In the genomic region with DNA sequence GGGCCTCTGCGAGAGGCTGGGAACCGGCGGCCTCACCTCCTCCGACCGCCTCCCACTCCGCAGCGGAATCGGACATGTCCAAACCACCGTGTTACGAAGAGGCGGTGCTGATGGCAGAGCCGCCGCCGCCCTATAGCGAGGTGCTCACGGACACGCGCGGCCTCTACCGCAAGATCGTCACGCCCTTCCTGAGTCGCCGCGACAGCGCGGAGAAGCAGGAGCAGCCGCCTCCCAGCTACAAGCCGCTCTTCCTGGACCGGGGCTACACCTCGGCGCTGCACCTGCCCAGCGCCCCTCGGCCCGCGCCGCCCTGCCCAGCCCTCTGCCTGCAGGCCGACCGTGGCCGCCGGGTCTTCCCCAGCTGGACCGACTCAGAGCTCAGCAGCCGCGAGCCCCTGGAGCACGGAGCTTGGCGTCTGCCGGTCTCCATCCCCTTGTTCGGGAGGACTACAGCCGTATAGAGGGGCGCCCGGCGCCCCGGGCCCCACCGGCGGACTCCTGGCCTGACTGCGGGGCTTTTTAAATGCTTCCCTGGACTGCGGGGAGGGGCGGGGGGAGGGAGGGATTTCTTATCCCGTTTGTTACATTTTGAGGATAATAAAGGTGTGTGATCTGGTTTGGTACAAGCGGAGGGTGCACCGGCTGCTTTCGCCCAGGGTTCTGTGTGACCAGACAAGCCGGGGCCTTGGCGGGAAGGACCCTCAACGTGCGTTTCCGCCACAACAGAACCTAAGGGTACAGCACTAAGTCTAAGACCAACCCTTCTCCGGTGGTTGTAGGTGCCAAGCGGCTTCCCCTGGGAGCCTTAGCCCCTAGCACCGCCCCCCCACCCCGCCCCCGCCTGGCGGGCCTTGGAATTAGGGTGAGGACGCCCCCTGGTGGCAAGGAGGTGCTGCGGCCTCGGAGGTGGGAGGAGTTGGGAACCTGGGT, we compare ENCODE assay signal across 8 cellular contexts.
DNase-seq lines count a peak whose midpoint lies in the region; ATAC-seq and TF ChIP-seq lines count a peak whose summit lies in the region.

No MANE protein-coding gene starts in this region.

- DNase-seq in NCI-H1694 treated with DMSO at 0.1 percent for 48 hours (lab: John Stamatoyannopoulos, UW) (peak; percentile 62), T-helper 2 cell (peak; percentile 79 to 95 (median 93)), anterior cingulate cortex (lab: John Stamatoyannopoulos, UW) (peak in 55 of 58 donors; percentile 22 to 90 (median 74)), hepatic stellate cell (ENCODE audit: low spot score) (peak; percentile 98), retinal pigment epithelial cell (ENCODE audit: low read depth) (peak; percentile 74)

- H3K4me3 ChIP-seq in retinal pigment epithelial cell (ENCODE audit: low read length), result peak overlapping the region; percentile 43

- ATAC-seq in HG02759 (IDR thresholded peaks at IDR 0.05; ENCODE audit: unreplicated experiment) (peak; percentile 17), HG02610 (IDR thresholded peaks at IDR 0.05; ENCODE audit: unreplicated experiment) (no peak)

- TF ChIP-seq CTCF in GM12872 (IDR thresholded peaks at IDR 0.05; ENCODE audit: insufficient read depth, low read depth, low read length) (peak; percentile 88), retinal pigment epithelial cell (conservative IDR thresholded peaks at IDR 0.05; ENCODE audit: low read depth, low read length) (peak; percentile 92)
